Comparison of ENCODE assay signal across 1 cellular context in genomic region chr18:39701839-39702238, GRCh38.
TF ChIP-seq lines count a peak whose summit lies in the region.

No MANE protein-coding gene starts in this region.

TF ChIP-seq in IMR-90, 13 proteins besides CTCF, POLR2A, EP300 and RAD21 (continued from another document):
- TF ChIP-seq CEBPB (IDR thresholded peaks at IDR 0.05; ENCODE audit: low read depth, low read length) (no peak), FOS (IDR thresholded peaks at IDR 0.05; ENCODE audit: low read depth, low read length) (no peak), BHLHE40 (IDR thresholded peaks at IDR 0.05; ENCODE audit: low read depth, low read length) (no peak), RCOR1 (IDR thresholded peaks at IDR 0.05; ENCODE audit: insufficient replicate concordance, low read length) (no peak), MAFK (IDR thresholded peaks at IDR 0.05; ENCODE audit: low read depth, low read length) (no peak), MXI1 (IDR thresholded peaks at IDR 0.05; ENCODE audit: borderline replicate concordance, low read depth, low read length) (no peak), USF2 (IDR thresholded peaks at IDR 0.05; ENCODE audit: low read depth, low read length) (no peak), CHD1 (IDR thresholded peaks at IDR 0.05; ENCODE audit: low read depth, low read length) (no peak)
- TF ChIP-seq, protein P1, sequence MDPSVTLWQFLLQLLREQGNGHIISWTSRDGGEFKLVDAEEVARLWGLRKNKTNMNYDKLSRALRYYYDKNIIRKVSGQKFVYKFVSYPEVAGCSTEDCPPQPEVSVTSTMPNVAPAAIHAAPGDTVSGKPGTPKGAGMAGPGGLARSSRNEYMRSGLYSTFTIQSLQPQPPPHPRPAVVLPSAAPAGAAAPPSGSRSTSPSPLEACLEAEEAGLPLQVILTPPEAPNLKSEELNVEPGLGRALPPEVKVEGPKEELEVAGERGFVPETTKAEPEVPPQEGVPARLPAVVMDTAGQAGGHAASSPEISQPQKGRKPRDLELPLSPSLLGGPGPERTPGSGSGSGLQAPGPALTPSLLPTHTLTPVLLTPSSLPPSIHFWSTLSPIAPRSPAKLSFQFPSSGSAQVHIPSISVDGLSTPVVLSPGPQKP (IDR thresholded peaks at IDR 0.05; ENCODE audit: borderline replicate concordance, low read depth, low read length) = no peak
TF ChIP-seq in IMR-90: peak in this region for 0.
